14 cellular contexts compared by ENCODE assay signal in genomic region chr6:108242259-108242658, GRCh38. TPM values are rescaled to one million over a fixed set of nuclear protein-coding genes. Genes with fewer than 3 reads are reported as not detected.
DNase-seq lines count a peak whose midpoint lies in the region; ATAC-seq and TF ChIP-seq lines count a peak whose summit lies in the region.
"Had no signal": no experiment of that assay in that cellular context is flagged by ENCODE, and none has a peak within 500 bp of the region (broad histone marks: within the 10 kb centered on the region; RNA-seq: fewer than 3 reads in every experiment).

No MANE protein-coding gene starts in this region.

- no peak overlapping the region for H2AK5ac ChIP-seq in mesendoderm (ENCODE audit: low read length)

- no CpG with 5 or more reads among the region's 2 CpGs for WGBS in mesendoderm (ENCODE audit: extremely low coverage, insufficient coverage, low lambda C conversion rate)
- 97% methylated on average over 2 of the region's 2 CpGs for WGBS in prostate gland

- no peak overlapping the region for H4K5ac ChIP-seq in mesendoderm (ENCODE audit: low read length)

- no peak overlapping the region for H3K4me3 Mint-ChIP-seq in stimulated activated naive CD8-positive, alpha-beta T cell treated with anti-CD3 and anti-CD28 coated beads, Interleukin-15, Interleukin-2, amounts not matched to agents 100 ng/mL and 50 ng/mL, for 24 hours
- no peak overlapping the region for H3K4me3 Mint-ChIP-seq in stimulated activated naive CD8-positive, alpha-beta T cell treated with anti-CD3 and anti-CD28 coated beads, Interleukin-15, amount 100 ng/mL, for 72 hours
- no peak overlapping the region for H3K4me3 Mint-ChIP-seq in WTC11
- H3K4me3 Mint-ChIP-seq: CD4-positive, alpha-beta memory T cell had no signal

- H3K23ac ChIP-seq in mesendoderm (ENCODE audit: low read length): no peak overlapping the region

- no peak overlapping the region for H3K4me3 ChIP-seq in mesendoderm (ENCODE audit: low read length)
- H3K4me3 ChIP-seq in prostate gland: no peak overlapping the region
- H3K4me3 ChIP-seq: HAP-1 had no signal

- no peak overlapping the region for H2BK120ac ChIP-seq in mesendoderm (ENCODE audit: low read depth, low read length)

- peaks cover 20% of the 10 kb centered on the region for H3K4me1 Mint-ChIP-seq in stimulated activated naive CD8-positive, alpha-beta T cell treated with anti-CD3 and anti-CD28 coated beads, Interleukin-15, Interleukin-2, amounts not matched to agents 100 ng/mL and 50 ng/mL, for 24 hours (ENCODE audit: low read depth)
- peaks cover 17% of the 10 kb centered on the region for H3K4me1 Mint-ChIP-seq in stimulated activated naive CD8-positive, alpha-beta T cell treated with anti-CD3 and anti-CD28 coated beads, Interleukin-15, amount 100 ng/mL, for 72 hours
- no peaks in the 10 kb centered on the region for H3K4me1 Mint-ChIP-seq in WTC11

- TF ChIP-seq POLR2A in prostate gland (IDR thresholded peaks at IDR 0.05): no peak

- intact Hi-C loops in prostate gland (cut with DNase I): no loop called here

- peaks cover 7% of the 10 kb centered on the region for H3K9me3 Mint-ChIP-seq in stimulated activated naive CD8-positive, alpha-beta T cell treated with anti-CD3 and anti-CD28 coated beads, Interleukin-15, Interleukin-2, amounts not matched to agents 100 ng/mL and 50 ng/mL, for 24 hours
- peaks cover 5 to 10% of the 10 kb centered on the region in 2 donors for H3K9me3 Mint-ChIP-seq in stimulated activated naive CD8-positive, alpha-beta T cell treated with anti-CD3 and anti-CD28 coated beads, Interleukin-15, amount 100 ng/mL, for 72 hours
- peaks cover 20% of the 10 kb centered on the region for H3K9me3 Mint-ChIP-seq in WTC11

- TF ChIP-seq CTCF in WTC11 (IDR thresholded peaks at IDR 0.05) (no peak), prostate gland (IDR thresholded peaks at IDR 0.05) (no peak)

- no peaks in the 10 kb centered on the region for H3K27me3 Mint-ChIP-seq in stimulated activated naive CD8-positive, alpha-beta T cell treated with anti-CD3 and anti-CD28 coated beads, Interleukin-15, Interleukin-2, amounts not matched to agents 100 ng/mL and 50 ng/mL, for 24 hours
- H3K27me3 Mint-ChIP-seq in stimulated activated naive CD8-positive, alpha-beta T cell treated with anti-CD3 and anti-CD28 coated beads, Interleukin-15, amount 100 ng/mL, for 72 hours: no peaks in the 10 kb centered on the region
- no peaks in the 10 kb centered on the region; the same call in 1 of the 2 replicates for H3K27me3 Mint-ChIP-seq in WTC11 (ENCODE audit: low read depth)
- H3K27me3 Mint-ChIP-seq: CD4-positive, alpha-beta memory T cell had no signal

- CTCF ChIA-PET in WTC11 (lab: Charles Lee): no interaction called here

- H3K79me1 ChIP-seq in mesendoderm (ENCODE audit: low read length): peaks cover 11% of the 10 kb centered on the region

- no peaks in the 10 kb centered on the region for H3K9me3 ChIP-seq in prostate gland
- H3K9me3 ChIP-seq: BE2C had no signal

- H2BK5ac ChIP-seq in mesendoderm (ENCODE audit: low read length): no peak overlapping the region

- H3K36me3 ChIP-seq in mesendoderm (ENCODE audit: control insufficient read depth, insufficient read depth, low read length) (no peaks in the 10 kb centered on the region), prostate gland (no peaks in the 10 kb centered on the region)

- H2BK15ac ChIP-seq in mesendoderm (replicated peaks; ENCODE audit: low read depth): no peak overlapping the region

- H3K4me1 ChIP-seq in mesendoderm (ENCODE audit: control insufficient read depth, low read depth, low read length) (peaks cover 1% of the 10 kb centered on the region), prostate gland (replicated peaks) (peaks cover 2% of the 10 kb centered on the region)
- H3K4me1 ChIP-seq: BE2C had no signal

- H3K79me2 ChIP-seq in mesendoderm (ENCODE audit: control insufficient read depth, insufficient read depth, low read length): no peaks in the 10 kb centered on the region

- H3K4ac ChIP-seq in mesendoderm (ENCODE audit: low read depth, low read length): no peak overlapping the region

- H3K56ac ChIP-seq in mesendoderm (ENCODE audit: low read length): no peak overlapping the region

- DNase-seq in stimulated activated naive CD8-positive, alpha-beta T cell treated with anti-CD3 and anti-CD28 coated beads, Interleukin-15, amount 100 ng/mL, for 72 hours: no peak
- no peak for DNase-seq in WTC11 (ENCODE audit: low spot score)
- peak; percentile 58 for DNase-seq in mesendoderm
- no peak for DNase-seq in prostate gland (ENCODE audit: low spot score)
- DNase-seq: BE2C; CD4-positive, alpha-beta memory T cell; DMS79; GOT3; IMR-90 had no signal

- no peak overlapping the region for H4K8ac ChIP-seq in mesendoderm (ENCODE audit: low read depth, low read length)

- H3K27ac ChIP-seq in mesendoderm (ENCODE audit: low read depth, low read length): no peak overlapping the region
- no peak overlapping the region for H3K27ac ChIP-seq in prostate gland
- H3K27ac ChIP-seq: C4-2B had no signal

- H3K18ac ChIP-seq in mesendoderm (ENCODE audit: low read length): no peak overlapping the region

- H3K27ac Mint-ChIP-seq in stimulated activated naive CD8-positive, alpha-beta T cell treated with anti-CD3 and anti-CD28 coated beads, Interleukin-15, Interleukin-2, amounts not matched to agents 100 ng/mL and 50 ng/mL, for 24 hours: peak overlapping the region; percentile 4
- no peak overlapping the region for H3K27ac Mint-ChIP-seq in stimulated activated naive CD8-positive, alpha-beta T cell treated with anti-CD3 and anti-CD28 coated beads, Interleukin-15, amount 100 ng/mL, for 72 hours
- no peak overlapping the region for H3K27ac Mint-ChIP-seq in WTC11

- H3K27me3 ChIP-seq in mesendoderm (ENCODE audit: insufficient read depth, low read length, poor library complexity) (no peaks in the 10 kb centered on the region), prostate gland (replicated peaks; ENCODE audit: insufficient read depth) (no peaks in the 10 kb centered on the region)
- H3K27me3 ChIP-seq: BE2C had no signal

- H3K4me2 ChIP-seq in mesendoderm (ENCODE audit: low read length): no peak overlapping the region

- POLR2A ChIA-PET in WTC11 (lab: Charles Lee): no interaction called here

- H3K9ac ChIP-seq in mesendoderm (ENCODE audit: low read length): no peak overlapping the region

- ATAC-seq in stimulated activated naive CD8-positive, alpha-beta T cell treated with anti-CD3 and anti-CD28 coated beads, Interleukin-15, amount 100 ng/mL, for 72 hours: no peak
- ATAC-seq in WTC11 (no peak), HG02763 (IDR thresholded peaks at IDR 0.05; ENCODE audit: unreplicated experiment) (no peak), HG02759 (IDR thresholded peaks at IDR 0.05; ENCODE audit: unreplicated experiment) (no peak)

- peaks cover 74% of the 10 kb centered on the region for H3K36me3 Mint-ChIP-seq in stimulated activated naive CD8-positive, alpha-beta T cell treated with anti-CD3 and anti-CD28 coated beads, Interleukin-15, Interleukin-2, amounts not matched to agents 100 ng/mL and 50 ng/mL, for 24 hours (ENCODE audit: low read depth)
- H3K36me3 Mint-ChIP-seq in WTC11: peaks cover 32% of the 10 kb centered on the region

TF ChIP-seq in WTC11, 78 proteins besides CTCF, POLR2A, EP300 and RAD21:
- no peak for TF ChIP-seq NR3C1 (CRISPR knock-in tag; conservative IDR thresholded peaks at IDR 0.05; ENCODE audit: low read depth)
- TF ChIP-seq ZNF317 (CRISPR knock-in tag; IDR thresholded peaks at IDR 0.05; ENCODE audit: borderline replicate concordance, low read depth): peak; percentile 95

RNA-seq across cellular contexts. Expression of gene SNX3, which starts 18.6 kb away (rescaled TPM):
- total RNA-seq in WTC11 (2021) (65.1 to 66.1 TPM (median 65.5 TPM) in 3 replicates), prostate gland (10 to 100 TPM; 93.3 to 93.6 TPM)
- 109 TPM for polyA plus RNA-seq in mesendoderm (2013, experiment 1 of 2)
- polyA plus RNA-seq in mesendoderm (2013, experiment 2 of 2): 109 TPM

RNA-seq across cellular contexts. Expression of gene AFG1L, which starts 52.6 kb away (rescaled TPM):
- total RNA-seq in WTC11 (2021) (7.2 to 8.7 TPM (median 7.9 TPM) in 3 replicates), prostate gland (1 to 10 TPM; 3.5 TPM)
- polyA plus RNA-seq in mesendoderm (2013, experiment 1 of 2): 3.0 TPM
- polyA plus RNA-seq in mesendoderm (2013, experiment 2 of 2): 3.8 TPM
